In the genomic region with DNA sequence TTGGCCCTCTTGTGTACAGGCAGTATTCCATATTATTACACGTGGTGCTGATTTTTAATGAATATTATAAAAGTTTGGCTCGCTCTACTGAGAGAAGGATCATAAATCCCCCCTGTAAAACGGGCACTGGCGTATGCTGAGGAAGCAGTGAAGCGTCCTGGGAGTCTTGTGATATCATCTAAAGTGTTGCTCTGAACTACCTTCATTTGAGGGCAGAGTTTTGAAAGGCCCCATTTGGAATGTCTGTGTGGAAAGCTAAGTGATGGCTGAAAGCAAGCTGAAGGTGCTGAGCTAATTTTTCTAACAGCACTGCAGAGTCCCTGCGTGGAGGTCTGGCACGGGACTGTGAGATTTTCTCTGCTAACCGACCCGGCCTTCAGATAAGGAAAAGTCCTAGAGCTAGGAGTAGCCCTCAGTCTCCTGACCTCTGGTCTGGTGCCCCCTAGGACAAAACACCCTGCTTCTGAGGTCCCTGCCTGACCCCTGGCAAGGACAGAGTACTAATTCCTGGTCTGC, we compare ENCODE assay signal across 10 cellular contexts. TPM values are rescaled to one million over a fixed set of nuclear protein-coding genes. Genes with fewer than 3 reads are reported as not detected.
A peak's percentile ranks its signal among the peaks of the same experiment; 100 is the strongest.
DNase-seq lines count a peak whose midpoint lies in the region; ATAC-seq and TF ChIP-seq lines count a peak whose summit lies in the region.
"Had no signal": no experiment of that assay in that cellular context is flagged by ENCODE, and none has a peak within 500 bp of the region (broad histone marks: within the 10 kb centered on the region; RNA-seq: fewer than 3 reads in every experiment).

No MANE protein-coding gene starts in this region.

- no peaks in the 10 kb centered on the region for H3K9me3 ChIP-seq in CD8-positive, alpha-beta T cell (ENCODE audit: low read length)
- H3K9me3 ChIP-seq in NT2/D1 (ENCODE audit: insufficient read depth, low read length) (no peaks in the 10 kb centered on the region), ovary (no peaks in the 10 kb centered on the region)
- H3K9me3 ChIP-seq: transverse colon had no signal

- no peak for TF ChIP-seq POLR2A in ovary (IDR thresholded peaks at IDR 0.05)

- POLR2A ChIA-PET in CD8-positive, alpha-beta T cell (lab: Charles Lee) = interaction anchor here (0.9 to 1.6 kb wide), 4 partner anchors 14 to 358 kb away, joined by 3 to 4 read pairs (median 3); no protein-coding TSS in a partner anchor

- H3K4me3 ChIP-seq in CD8-positive, alpha-beta T cell (ENCODE audit: low read depth, low read length) = no peak overlapping the region
- H3K4me3 ChIP-seq in NT2/D1 (ENCODE audit: insufficient read length, low read depth) = no peak overlapping the region
- H3K4me3 ChIP-seq in dorsolateral prefrontal cortex = peak overlapping the region in 6 of 59 donors; percentile 8 to 82 (median 75)
- H3K4me3 ChIP-seq in ovary = no peak overlapping the region
- no peak overlapping the region for H3K4me3 ChIP-seq in brain microvascular endothelial cell (ENCODE audit: low read depth, low read length)

- H3K4me1 Mint-ChIP-seq in CD8-positive, alpha-beta T cell (ENCODE audit: low read depth) = peaks cover 37% of the 10 kb centered on the region

- H3K4me1 ChIP-seq in CD8-positive, alpha-beta T cell (ENCODE audit: insufficient read depth, low read length) = peaks cover 13% of the 10 kb centered on the region
- H3K4me1 ChIP-seq in NT2/D1 (ENCODE audit: insufficient read depth, insufficient read length) (no peaks in the 10 kb centered on the region), ovary (ENCODE audit: insufficient read depth) (peaks cover 4% of the 10 kb centered on the region)

- no peak for TF ChIP-seq EP300 in ovary (IDR thresholded peaks at IDR 0.05)

- H3K27ac ChIP-seq in CD8-positive, alpha-beta T cell (ENCODE audit: low read depth, low read length) = no peak overlapping the region
- H3K27ac ChIP-seq in dorsolateral prefrontal cortex = peak overlapping the region in 57 of 59 donors; percentile 7 to 97 (median 94)
- H3K27ac ChIP-seq in ovary = peak overlapping the region; percentile 29 to 97
- no peak overlapping the region for H3K27ac ChIP-seq in brain microvascular endothelial cell
- H3K27ac ChIP-seq: SJSA1 had no signal

- CTCF ChIA-PET in CD8-positive, alpha-beta T cell (lab: Charles Lee) = interaction anchor here (0.7 to 4.0 kb wide), 8 partner anchors 12 to 218 kb away, joined by 3 to 18 read pairs (median 3); no protein-coding TSS in a partner anchor

- ATAC-seq in CD8-positive, alpha-beta T cell = no peak

- in situ Hi-C loops in brain microvascular endothelial cell (cut with HindIII; ENCODE audit: low pct_ligation_motif_present, low sequenced_read_pairs) = loop anchor here (25.0 kb wide), 1 partner anchor 189 kb away; no protein-coding TSS in a partner anchor

- WGBS in ovary, 3 donors = 54 to 59% (median 56%) methylated on average over 9 of the region's 9 CpGs

- no peaks in the 10 kb centered on the region for H3K36me3 ChIP-seq in CD8-positive, alpha-beta T cell (ENCODE audit: insufficient read depth, low read length)
- H3K36me3 ChIP-seq in NT2/D1 (ENCODE audit: insufficient read depth, insufficient read length, low read length) (no peaks in the 10 kb centered on the region), ovary (no peaks in the 10 kb centered on the region), brain microvascular endothelial cell (replicated peaks) (no peaks in the 10 kb centered on the region)
- H3K36me3 ChIP-seq: SJSA1, transverse colon had no signal

- H3K4me3 Mint-ChIP-seq in CD8-positive, alpha-beta T cell = peak overlapping the region; percentile 74

- peaks cover 11% of the 10 kb centered on the region for H3K36me3 Mint-ChIP-seq in CD8-positive, alpha-beta T cell

- H3K9ac ChIP-seq in NT2/D1 (ENCODE audit: insufficient read length, low read depth) = peak overlapping the region; percentile 88

- no peaks in the 10 kb centered on the region for H3K27me3 Mint-ChIP-seq in CD8-positive, alpha-beta T cell (ENCODE audit: low read depth)

- no peaks in the 10 kb centered on the region for H3K9me3 Mint-ChIP-seq in CD8-positive, alpha-beta T cell

- TF ChIP-seq CTCF in CD8-positive, alpha-beta T cell (IDR thresholded peaks at IDR 0.05) = no peak
- no peak for TF ChIP-seq CTCF in dorsolateral prefrontal cortex (IDR thresholded peaks at IDR 0.05 in 54 of 56, conservative IDR thresholded peaks at IDR 0.05 in 2 of 56; ENCODE audit: low read depth in 1 of 56, partially characterized antibody in 56 of 56)
- no peak for TF ChIP-seq CTCF in ovary (IDR thresholded peaks at IDR 0.05)
- no peak for TF ChIP-seq CTCF in brain microvascular endothelial cell (IDR thresholded peaks at IDR 0.05; ENCODE audit: low read depth, low read length, missing control alignments)

- H3K27me3 ChIP-seq in CD8-positive, alpha-beta T cell (ENCODE audit: insufficient read depth, low read length) = no peaks in the 10 kb centered on the region
- peaks cover 27% of the 10 kb centered on the region for H3K27me3 ChIP-seq in NT2/D1 (ENCODE audit: insufficient read depth, insufficient read length)
- H3K27me3 ChIP-seq in dorsolateral prefrontal cortex = no peaks in the 10 kb centered on the region
- no peaks in the 10 kb centered on the region for H3K27me3 ChIP-seq in ovary
- H3K27me3 ChIP-seq in brain microvascular endothelial cell (replicated peaks) = peaks cover 30% of the 10 kb centered on the region
- H3K27me3 ChIP-seq: SJSA1 had no signal

- DNase-seq in CD8-positive, alpha-beta T cell = no peak
- DNase-seq in NT2/D1 (ENCODE audit: low read depth, low spot score) (no peak), dorsolateral prefrontal cortex (no peak), ovary (peak in 3 of 5 donors; percentile 18 to 42 (median 27)), brain microvascular endothelial cell (no peak), pons (ENCODE audit: low spot score) (no peak), NCI-H345 (lab: John Stamatoyannopoulos, UW) (no peak), cerebellar nuclear complex (lab: John Stamatoyannopoulos, UW) (no peak)
- DNase-seq: transverse colon had no signal

- peak overlapping the region; percentile 90 for H3K27ac Mint-ChIP-seq in CD8-positive, alpha-beta T cell

- intact Hi-C loops in CD8-positive, alpha-beta T cell (cut with DNase I, micrococcal nuclease) = loop anchor here (1.0 to 5.0 kb wide), 10 partner anchors 54 to 466 kb away; no protein-coding TSS in a partner anchor
- intact Hi-C loops in dorsolateral prefrontal cortex (cut with DNase I) = loop anchor here (2.0 to 10.0 kb wide), 11 partner anchors 94 to 357 kb away; no protein-coding TSS in a partner anchor
- intact Hi-C loops in ovary (cut with DNase I) = loop anchor here in 3 of 4 donors (2.0 to 10.0 kb wide), 4 partner anchors 79 to 177 kb away; no protein-coding TSS in a partner anchor

RNA-seq across cellular contexts. Expression of gene BACH2, which starts 1.3 kb away (rescaled TPM):
- 100 to 1,000 TPM; 162 to 164 TPM for total RNA-seq in CD8-positive, alpha-beta T cell
- 10 to 100 TPM in 116 of 120 experiments, 1 to 10 TPM in 4; 6.8 to 31.2 (median 16.9) TPM for total RNA-seq in dorsolateral prefrontal cortex
- total RNA-seq in ovary = 10 to 100 TPM in 5 of 7 donors, 1 to 10 TPM in 2; 7.4 to 19.2 (median 16.1) TPM
- 1 to 10 TPM; 2.6 to 3.2 TPM for polyA plus RNA-seq in ovary

Comparison
In these comparisons a context has a peak if more than half of its experiments do, and no peak if none do; other contexts are left out.
1. DNase-seq: peak in ovary (3 of 5); none in CD8-positive, alpha-beta T cell (0 of 7), NT2/D1 (single experiment), dorsolateral prefrontal cortex (0 of 10), brain microvascular endothelial cell (single experiment), pons (single experiment), NCI-H345 (single experiment) and cerebellar nuclear complex (0 of 2).
2. H3K27ac ChIP-seq: peak in dorsolateral prefrontal cortex (57 of 59) and ovary (2 of 2); none in CD8-positive, alpha-beta T cell (single experiment) and brain microvascular endothelial cell (single experiment).
3. RNA of gene BACH2, which starts 1.3 kb away (total RNA-seq): 162 to 164 TPM in CD8-positive, alpha-beta T cell; 6.8 to 31.2 TPM in dorsolateral prefrontal cortex and 7.4 to 19.2 TPM in ovary; every median in the first group is over 4 times any median in the second.